19 cellular contexts compared by ENCODE assay signal in genomic region chr3:134666466-134666865, GRCh38. TPM values are rescaled to one million over a fixed set of nuclear protein-coding genes. Genes with fewer than 3 reads are reported as not detected.
DNase-seq lines count a peak whose midpoint lies in the region; ATAC-seq, FAIRE-seq and TF ChIP-seq lines count a peak whose summit lies in the region.
"Had no signal": no experiment of that assay in that cellular context is flagged by ENCODE, and none has a peak within 500 bp of the region (broad histone marks: within the 10 kb centered on the region; RNA-seq: fewer than 3 reads in every experiment).

No MANE protein-coding gene starts in this region.

- TF ChIP-seq RAD21 in A549 (conservative IDR thresholded peaks at IDR 0.05 in 1 of 2, IDR thresholded peaks at IDR 0.05 in 1 of 2) (no peak), HCT116 (IDR thresholded peaks at IDR 0.05; ENCODE audit: low read depth) (no peak), SK-N-SH (IDR thresholded peaks at IDR 0.05; ENCODE audit: low read length) (no peak)

- FAIRE-seq in A549 (lab: Jason Lieb, UNC) = no peak
- FAIRE-seq: D721Med had no signal

- intact Hi-C loops in HCT116 (cut with micrococcal nuclease) = no loop called here
- intact Hi-C loops in naive thymus-derived CD4-positive, alpha-beta T cell (cut with micrococcal nuclease) = no loop called here

- TF ChIP-seq CTCF in A549 (IDR thresholded peaks at IDR 0.05) = no peak
- no peak for TF ChIP-seq CTCF in HCT116 (IDR thresholded peaks at IDR 0.05 in 2 of 3, conservative IDR thresholded peaks at IDR 0.05 in 1 of 3; ENCODE audit: borderline replicate concordance in 1 of 3, insufficient read depth in 1 of 3, low read depth in 2 of 3, low read length in 2 of 3)
- no peak for TF ChIP-seq CTCF in SK-N-SH (IDR thresholded peaks at IDR 0.05)
- TF ChIP-seq CTCF in fibroblast of the aortic adventitia (IDR thresholded peaks at IDR 0.05; ENCODE audit: insufficient read depth, low read length) = no peak

- H3K9me3 Mint-ChIP-seq in naive thymus-derived CD4-positive, alpha-beta T cell = peaks cover 0 to 6% (median 1%) of the 10 kb centered on the region in 11 donors
- H3K9me3 Mint-ChIP-seq: T-helper 1 cell treated with Interleukin-12 subunit alpha and Interleukin-12 subunit beta and Interleukin-4 antibody, amounts not matched to agents 30 μg/mL and 1 μg/mL, for 36 hours had no signal

- H3K36me3 ChIP-seq in HCT116 (ENCODE audit: control insufficient read depth in 1 of 2, insufficient read depth in 2 of 2, low read length in 2 of 2) (no peaks in the 10 kb centered on the region), SK-N-SH (replicated peaks in 1 of 2; ENCODE audit: control insufficient read depth in 1 of 2, insufficient read depth in 2 of 2, low read length in 1 of 2) (no peaks in the 10 kb centered on the region)
- H3K36me3 ChIP-seq in naive thymus-derived CD4-positive, alpha-beta T cell (ENCODE audit: control insufficient read depth in 2 of 3, insufficient read depth in 3 of 3, low read length in 3 of 3) = no peaks in the 10 kb centered on the region
- H3K36me3 ChIP-seq: gastroesophageal sphincter had no signal

- POLR2A ChIA-PET in A549 (lab: Yijun Ruan, JAX) = no interaction called here
- POLR2A ChIA-PET in HCT116 (lab: Charles Lee) = no interaction called here
- POLR2A ChIA-PET in SK-N-SH (lab: Yijun Ruan, JAX) = no interaction called here
- POLR2A ChIA-PET in naive thymus-derived CD4-positive, alpha-beta T cell (lab: Charles Lee) = no interaction called here

- CTCF ChIA-PET in A549 (lab: Yijun Ruan, JAX) (no interaction called here), HCT116 (lab: Charles Lee) (no interaction called here), SK-N-SH (lab: Yijun Ruan, JAX) (no interaction called here)
- CTCF ChIA-PET in naive thymus-derived CD4-positive, alpha-beta T cell (lab: Charles Lee) = no interaction called here

- H3K36me3 Mint-ChIP-seq in naive thymus-derived CD4-positive, alpha-beta T cell = no peaks in the 10 kb centered on the region

- H3K4me3 ChIP-seq in A549 (no peak overlapping the region), HCT116 (replicated peaks in 1 of 2; ENCODE audit: low read depth in 1 of 2, low read length in 2 of 2) (no peak overlapping the region), SK-N-SH (ENCODE audit: low read depth in 2 of 2, low read length in 1 of 2) (no peak overlapping the region; a peak in 1 of 4 replicates), fibroblast of the aortic adventitia (ENCODE audit: low read depth, low read length) (no peak overlapping the region)
- no peak overlapping the region for H3K4me3 ChIP-seq in naive thymus-derived CD4-positive, alpha-beta T cell (ENCODE audit: low read length)
- H3K4me3 ChIP-seq: gastroesophageal sphincter, mucosa of descending colon had no signal

- DNase-seq in A549 (ENCODE audit: low read depth in 1 of 2, low spot score in 1 of 2) = no peak
- no peak for DNase-seq in HCT116 (ENCODE audit: low read depth, low spot score)
- no peak for DNase-seq in SK-N-SH
- peak; percentile 73 for DNase-seq in fibroblast of the aortic adventitia (ENCODE audit: low read depth)
- no peak for DNase-seq in naive thymus-derived CD4-positive, alpha-beta T cell
- no peak for DNase-seq in CD1c-positive myeloid dendritic cell (ENCODE audit: extremely low spot score)
- DNase-seq: activated CD4-positive, alpha-beta T cell treated with anti-CD3 and anti-CD28 coated beads for 36 hours; activated T-cell treated with anti-CD3 and anti-CD28 coated beads, Interleukin-2, amount 50 U/mL, for 4 hours; mucosa of descending colon; NCI-H1105 treated with DMSO at 0.1 percent for 48 hours; NCI-H510A had no signal

- no peak overlapping the region for H2AFZ ChIP-seq in HCT116 (ENCODE audit: low read depth, low read length, poor library complexity, severe bottlenecking)
- peak overlapping the region; percentile 68 for H2AFZ ChIP-seq in SK-N-SH (ENCODE audit: low read depth)
- H2AFZ ChIP-seq: parathyroid adenoma had no signal

- H4K20me1 ChIP-seq in HCT116 (ENCODE audit: insufficient read depth) = no peaks in the 10 kb centered on the region
- no peaks in the 10 kb centered on the region for H4K20me1 ChIP-seq in SK-N-SH (ENCODE audit: insufficient read depth)

- peaks cover 14% of the 10 kb centered on the region for H3F3A ChIP-seq in SK-N-SH (replicated peaks; ENCODE audit: insufficient read depth)

- ATAC-seq in A549 (peak; percentile 60 to 71; a peak in 4 of 6 replicates), HCT116 (peak; percentile 85), HG02973 (IDR thresholded peaks at IDR 0.05; ENCODE audit: unreplicated experiment) (no peak), GM19351 (IDR thresholded peaks at IDR 0.05; ENCODE audit: unreplicated experiment) (no peak)
- no peak for ATAC-seq in naive thymus-derived CD4-positive, alpha-beta T cell
- ATAC-seq: activated CD4-positive, alpha-beta T cell treated with anti-CD3 and anti-CD28 coated beads for 36 hours; activated T-cell treated with anti-CD3 and anti-CD28 coated beads, Interleukin-2, amount 50 U/mL, for 4 hours; gastroesophageal sphincter; mucosa of descending colon had no signal

- no peak for TF ChIP-seq POLR2A in A549 (IDR thresholded peaks at IDR 0.05; ENCODE audit: low read length)
- no peak for TF ChIP-seq POLR2A in HCT116 (IDR thresholded peaks at IDR 0.05; ENCODE audit: borderline replicate concordance, extremely low read depth, insufficient read depth, insufficient read length)

- H3K4me1 ChIP-seq in A549 (no peaks in the 10 kb centered on the region), HCT116 (ENCODE audit: control insufficient read depth in 1 of 2, insufficient read depth in 2 of 2, low read length in 2 of 2) (peaks cover 0 to 13% of the 10 kb centered on the region in 2 experiments; a peak in 2 of 4 replicates), SK-N-SH (ENCODE audit: control insufficient read depth in 1 of 2, insufficient read depth in 2 of 2, low read depth in 1 of 2, low read length in 1 of 2) (peaks cover 3 to 28% of the 10 kb centered on the region in 2 experiments; a peak in 3 of 4 replicates)
- no peaks in the 10 kb centered on the region for H3K4me1 ChIP-seq in naive thymus-derived CD4-positive, alpha-beta T cell (ENCODE audit: control insufficient read depth in 2 of 2, insufficient read depth in 2 of 2, low read length in 2 of 2)
- H3K4me1 ChIP-seq: parathyroid adenoma had no signal

- H3K27me3 ChIP-seq in HCT116 (ENCODE audit: insufficient read depth, low read length) (no peaks in the 10 kb centered on the region; the same call in 1 of the 2 replicates), SK-N-SH (ENCODE audit: insufficient read depth) (no peaks in the 10 kb centered on the region)
- no peaks in the 10 kb centered on the region for H3K27me3 ChIP-seq in naive thymus-derived CD4-positive, alpha-beta T cell (ENCODE audit: control insufficient read depth in 2 of 2, insufficient read depth in 2 of 2, low read length in 2 of 2)
- H3K27me3 ChIP-seq: gastroesophageal sphincter had no signal

- WGBS in A549 (ENCODE audit: missing lambda C conversion rate) = 10% methylated on average over 2 of the region's 4 CpGs
- 34% methylated on average over 4 of the region's 4 CpGs for WGBS in SK-N-SH (ENCODE audit: low lambda C conversion rate)

- H3K4me3 Mint-ChIP-seq in naive thymus-derived CD4-positive, alpha-beta T cell = no peak overlapping the region
- H3K4me3 Mint-ChIP-seq: activated CD4-positive, alpha-beta T cell treated with anti-CD3 and anti-CD28 coated beads for 36 hours; activated T-cell treated with anti-CD3 and anti-CD28 coated beads, Interleukin-2, amount 50 U/mL, for 4 hours; T-helper 1 cell treated with Interleukin-12 subunit alpha and Interleukin-12 subunit beta and Interleukin-4 antibody, amounts not matched to agents 30 μg/mL and 1 μg/mL, for 36 hours had no signal

- H3K27ac ChIP-seq in A549 = no peak overlapping the region
- no peak overlapping the region for H3K27ac ChIP-seq in HCT116 (ENCODE audit: low read depth, low read length)
- peak overlapping the region in 1 of 2 experiments; percentile 63; a peak in 2 of 4 replicates for H3K27ac ChIP-seq in SK-N-SH (ENCODE audit: low read depth in 2 of 2, low read length in 1 of 2)
- no peak overlapping the region for H3K27ac ChIP-seq in naive thymus-derived CD4-positive, alpha-beta T cell (ENCODE audit: low read depth, low read length)
- H3K27ac ChIP-seq: gastroesophageal sphincter, parathyroid adenoma had no signal

- no peak overlapping the region for H3K27ac Mint-ChIP-seq in naive thymus-derived CD4-positive, alpha-beta T cell
- H3K27ac Mint-ChIP-seq: activated CD4-positive, alpha-beta T cell treated with anti-CD3 and anti-CD28 coated beads for 36 hours; T-helper 1 cell treated with Interleukin-12 subunit alpha and Interleukin-12 subunit beta and Interleukin-4 antibody, amounts not matched to agents 30 μg/mL and 1 μg/mL, for 36 hours had no signal

- TF ChIP-seq EP300 in A549 (IDR thresholded peaks at IDR 0.05) = no peak
- TF ChIP-seq EP300 in SK-N-SH (IDR thresholded peaks at IDR 0.05; ENCODE audit: borderline replicate concordance in 1 of 2, low read depth in 1 of 2, low read length in 1 of 2) = peak in 1 of 2 experiments; percentile 66; a peak in 1 of 4 replicates

- no TSS peak for BruUV-seq in HCT116 (replicated peaks; lab: Mats Ljungman, UMichigan)

- no peaks in the 10 kb centered on the region for H3K9me3 ChIP-seq in A549
- no peaks in the 10 kb centered on the region for H3K9me3 ChIP-seq in HCT116 (ENCODE audit: control insufficient read depth in 1 of 2, insufficient read depth in 1 of 2, low read depth in 1 of 2, low read length in 2 of 2)
- H3K9me3 ChIP-seq in SK-N-SH = no peaks in the 10 kb centered on the region
- no peaks in the 10 kb centered on the region for H3K9me3 ChIP-seq in naive thymus-derived CD4-positive, alpha-beta T cell (ENCODE audit: control insufficient read depth in 2 of 3, low read length in 3 of 3)
- H3K9me3 ChIP-seq: gastroesophageal sphincter, mucosa of descending colon had no signal

- peaks cover 0 to 29% (median 5%) of the 10 kb centered on the region in 5 donors for H3K27me3 Mint-ChIP-seq in naive thymus-derived CD4-positive, alpha-beta T cell

- H3K9ac ChIP-seq in HCT116 (ENCODE audit: low read length) (no peak overlapping the region), SK-N-SH (peak overlapping the region; percentile 25; the same call in 1 of the 2 replicates)
- H3K9ac ChIP-seq: parathyroid adenoma had no signal

- no peaks in the 10 kb centered on the region for H3K9me2 ChIP-seq in HCT116 (ENCODE audit: insufficient read depth)
- H3K9me2 ChIP-seq in SK-N-SH = no peaks in the 10 kb centered on the region

- H3K4me1 Mint-ChIP-seq in naive thymus-derived CD4-positive, alpha-beta T cell = no peaks in the 10 kb centered on the region
- H3K4me1 Mint-ChIP-seq: activated CD4-positive, alpha-beta T cell treated with anti-CD3 and anti-CD28 coated beads for 36 hours had no signal

- RAD21 ChIA-PET in HCT116 (lab: Charles Lee; ENCODE audit: low non-redundant PET in 1 of 2, low total read pairs in 2 of 2, uncharacterized antibody in 2 of 2, unreplicated experiment in 2 of 2) = no interaction called here

- no peaks in the 10 kb centered on the region for H3K79me2 ChIP-seq in HCT116 (ENCODE audit: insufficient read depth, low read length)
- no peaks in the 10 kb centered on the region for H3K79me2 ChIP-seq in SK-N-SH (ENCODE audit: insufficient read depth)
- H3K79me2 ChIP-seq: parathyroid adenoma had no signal

- H3K4me2 ChIP-seq in A549 (no peak overlapping the region), HCT116 (ENCODE audit: low read length) (peak overlapping the region; percentile 53), SK-N-SH (peak overlapping the region; percentile 70)

RNA-seq across cellular contexts. Expression of gene KY, which starts 15.6 kb away (rescaled TPM):
- polyA plus RNA-seq in A549 (2011; rRNA removed) = 0.04 and 0.07 TPM in 2 replicates
- 0.03 TPM in 2 replicates for polyA plus RNA-seq in A549 (2012; cell fraction: cytosol; rRNA removed)
- 0.11 and 0.12 TPM in 2 replicates for polyA plus RNA-seq in A549 (2012; cell fraction: nucleus; rRNA removed)
- polyA plus RNA-seq in A549 (2017; fragmentation: RNase III; extraction: RNeasy Plus Mini Kit Qiagen cat#74134 plus additional on column Dnase treatment) = 0.05 TPM in 1 of 3 replicates, not detected in the others
- polyA minus RNA-seq in A549 (2011; rRNA and poly(A)+ RNA removed) = 0.25 TPM in 1 of 2 replicates, not detected in the other
- not detected for total RNA-seq in HCT116 (2021; ENCODE audit: unreplicated experiment)
- polyA plus RNA-seq in HCT116 (2012) = 0.04 TPM in 2 replicates
- 1.9 and 2.4 TPM in 2 replicates for polyA plus RNA-seq in SK-N-SH (2012; rRNA removed)
- 1.2 and 1.4 TPM in 2 replicates for polyA plus RNA-seq in SK-N-SH (2012; cell fraction: cytosol; rRNA removed)
- 3.1 and 3.3 TPM in 2 replicates for polyA plus RNA-seq in SK-N-SH (2012; cell fraction: nucleus; rRNA removed)
- 1.6 and 10.5 TPM in 2 replicates for total RNA-seq in fibroblast of the aortic adventitia (ENCODE audit: low replicate concordance)
- not detected for total RNA-seq in naive thymus-derived CD4-positive, alpha-beta T cell
- polyA plus RNA-seq in naive thymus-derived CD4-positive, alpha-beta T cell = not detected
- total RNA-seq: activated CD4-positive, alpha-beta T cell treated with anti-CD3 and anti-CD28 coated beads for 36 hours; activated T-cell treated with anti-CD3 and anti-CD28 coated beads, Interleukin-2, amount 50 U/mL, for 4 hours; HT-29; OCI-LY7 had no signal

Comparison
In these comparisons a context has a peak if more than half of its experiments do, and no peak if none do; other contexts are left out.
1. ATAC-seq: peak in A549 (2 of 2) and HCT116 (single experiment); none in HG02973 (single experiment), GM19351 (single experiment) and naive thymus-derived CD4-positive, alpha-beta T cell (single experiment).
2. Of the 12 proteins assayed by ChIP-seq in both A549 and SK-N-SH: peak only in A549: none; only in SK-N-SH: FOSL2 and PBX3; in both: none; in neither: 9; mixed calls (peak in some experiments, not most) for 1.